ENCODE assay signal across 23 cellular contexts in the genomic region with DNA sequence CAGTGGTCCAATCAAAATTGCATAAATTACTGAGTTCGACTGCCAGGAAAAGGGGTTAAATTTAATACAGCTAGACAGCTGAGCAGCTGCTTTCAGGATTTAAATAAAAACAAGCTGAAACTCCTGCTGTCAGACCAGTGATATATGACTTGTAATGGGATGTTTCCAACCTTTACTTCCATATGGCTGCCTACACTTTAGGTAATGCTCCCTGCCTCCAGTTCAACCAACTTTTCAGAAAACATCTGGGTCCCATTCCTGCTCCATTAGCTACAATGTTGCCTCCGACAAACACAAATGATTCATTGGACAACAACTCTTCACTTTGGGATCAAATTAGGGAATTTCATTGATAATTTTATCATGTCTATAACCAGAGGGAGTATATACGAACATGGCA.
DNase-seq lines count a peak whose midpoint lies in the region; ATAC-seq and TF ChIP-seq lines count a peak whose summit lies in the region.
"Had no signal": no experiment of that assay in that cellular context is flagged by ENCODE, and none has a peak within 500 bp of the region (broad histone marks: within the 10 kb centered on the region; RNA-seq: fewer than 3 reads in every experiment).

No MANE protein-coding gene starts in this region.

- H2AFZ ChIP-seq in mesenchymal stem cell (ENCODE audit: low read depth, low read length), result no peak overlapping the region

- H3K9me3 ChIP-seq in mesenchymal stem cell (ENCODE audit: control insufficient read depth, low read length) (no peaks in the 10 kb centered on the region), prostate gland (no peaks in the 10 kb centered on the region), HAP-1 (no peaks in the 10 kb centered on the region)
- H3K9me3 ChIP-seq: A549, MG63, Peyer's patch, SJSA1 had no signal

- no peak for TF ChIP-seq CTCF in fibroblast of mammary gland (conservative IDR thresholded peaks at IDR 0.05; ENCODE audit: control insufficient read depth, insufficient read depth, low read depth, low read length)
- TF ChIP-seq CTCF in prostate gland (IDR thresholded peaks at IDR 0.05), result no peak

- TF ChIP-seq POLR2A in prostate gland (IDR thresholded peaks at IDR 0.05), result no peak

- H3K23ac ChIP-seq in mesenchymal stem cell (ENCODE audit: low read length in 2 of 2), result no peak overlapping the region

- H3K4ac ChIP-seq in mesenchymal stem cell (ENCODE audit: low read depth in 1 of 2, low read length in 2 of 2), result no peak overlapping the region

- no peak overlapping the region for H3K27ac ChIP-seq in mesenchymal stem cell (ENCODE audit: low read length, poor library complexity, severe bottlenecking)
- no peak overlapping the region for H3K27ac ChIP-seq in prostate gland
- H3K27ac ChIP-seq: A549, HL-60, Peyer's patch, SJSA1 had no signal

- peaks cover 13 to 16% of the 10 kb centered on the region in 2 donors for H3K9me3 Mint-ChIP-seq in stimulated activated naive B cell treated with anti-CD40 and anti-IgM and Interleukin-4, amounts not matched to agents 10 μg/mL and 1 μg/mL and 100 μg/mL, for 72 hours

- H2BK12ac ChIP-seq in mesenchymal stem cell (ENCODE audit: low read length in 2 of 2), result no peak overlapping the region

- no peaks in the 10 kb centered on the region for H3K27me3 ChIP-seq in mesenchymal stem cell (ENCODE audit: control insufficient read depth in 1 of 2, insufficient read depth in 1 of 2, low read length in 2 of 2)
- no peaks in the 10 kb centered on the region for H3K27me3 ChIP-seq in prostate gland (replicated peaks; ENCODE audit: insufficient read depth)
- no peaks in the 10 kb centered on the region for H3K27me3 ChIP-seq in HAP-1 (ENCODE audit: low read depth)
- H3K27me3 ChIP-seq: MG63, Peyer's patch, SJSA1 had no signal

- no peak overlapping the region for H3K9ac ChIP-seq in mesenchymal stem cell (ENCODE audit: low read length)

- H3K36me3 ChIP-seq in mesenchymal stem cell (ENCODE audit: control insufficient read depth in 1 of 2, insufficient read depth in 2 of 2, low read depth in 1 of 2, low read length in 2 of 2), result no peaks in the 10 kb centered on the region
- no peaks in the 10 kb centered on the region for H3K36me3 ChIP-seq in prostate gland
- H3K36me3 ChIP-seq in HAP-1 (replicated peaks), result no peaks in the 10 kb centered on the region
- H3K36me3 ChIP-seq: MG63, Peyer's patch, SJSA1 had no signal

- no peak overlapping the region for H3K14ac ChIP-seq in mesenchymal stem cell (ENCODE audit: low read length in 2 of 2)

- H4K91ac ChIP-seq in mesenchymal stem cell (ENCODE audit: low read length), result no peak overlapping the region

- no peak overlapping the region for H3K18ac ChIP-seq in mesenchymal stem cell (ENCODE audit: low read depth in 1 of 2, low read length in 2 of 2)

- H3K36me3 Mint-ChIP-seq in stimulated activated naive B cell treated with anti-CD40 and anti-IgM and Interleukin-4, amounts not matched to agents 10 μg/mL and 1 μg/mL and 100 μg/mL, for 72 hours, result no peaks in the 10 kb centered on the region
- H3K36me3 Mint-ChIP-seq: CD14-positive monocyte had no signal

- in situ Hi-C loops in HAP-1 (cut with MboI; ENCODE audit: low sequenced_read_pairs), result no loop called here

- no peak overlapping the region for H2AK5ac ChIP-seq in mesenchymal stem cell (ENCODE audit: low read length, severe bottlenecking)

- H2BK120ac ChIP-seq in mesenchymal stem cell (ENCODE audit: low read depth, low read length), result no peak overlapping the region

- ATAC-seq in stimulated activated naive B cell treated with anti-CD40 and anti-IgM and Interleukin-4, amounts not matched to agents 10 μg/mL and 1 μg/mL and 100 μg/mL, for 72 hours (replicated peaks), result no peak
- ATAC-seq: A549, HepG2, K562, T-helper 17 cell had no signal

- H4K8ac ChIP-seq in mesenchymal stem cell (ENCODE audit: low read length), result no peak overlapping the region

- no peaks in the 10 kb centered on the region for H3K79me1 ChIP-seq in mesenchymal stem cell (replicated peaks; ENCODE audit: low read length, poor library complexity, severe bottlenecking)

- H2BK15ac ChIP-seq in mesenchymal stem cell (ENCODE audit: low read depth, poor library complexity, severe bottlenecking), result no peak overlapping the region

- DNase-seq in DMS 273 treated with DMSO at 0.1 percent for 48 hours (lab: John Stamatoyannopoulos, UW) (peak; percentile 97), NCI-H2081 (lab: John Stamatoyannopoulos, UW) (peak; percentile 28 to 84), NCI-H524 treated with DMSO at 0.1 percent for 48 hours (lab: John Stamatoyannopoulos, UW) (peak; percentile 91), fibroblast of mammary gland (ENCODE audit: low read depth) (peak; percentile 6), mesenchymal stem cell (no peak), prostate gland (ENCODE audit: low spot score) (no peak), HAP-1 (ENCODE audit: low spot score in 2 of 2) (no peak)
- DNase-seq in stimulated activated naive B cell treated with anti-CD40 and anti-IgM and Interleukin-4, amounts not matched to agents 10 μg/mL and 1 μg/mL and 100 μg/mL, for 72 hours, result no peak
- DNase-seq: DND-41, MG63, NCI-H187 treated with DMSO at 0.1 percent for 48 hours, NCI-H345, NCI-H774, Peyer's patch, SW 1271, T-helper 17 cell had no signal

- H3K4me1 Mint-ChIP-seq in stimulated activated naive B cell treated with anti-CD40 and anti-IgM and Interleukin-4, amounts not matched to agents 10 μg/mL and 1 μg/mL and 100 μg/mL, for 72 hours, result no peaks in the 10 kb centered on the region
- H3K4me1 Mint-ChIP-seq: B cell, CD14-positive monocyte, T-helper 17 cell had no signal

- H3K4me1 ChIP-seq in mesenchymal stem cell (ENCODE audit: control insufficient read depth, insufficient read depth, low read depth, low read length), result no peaks in the 10 kb centered on the region
- H3K4me1 ChIP-seq in prostate gland (replicated peaks), result no peaks in the 10 kb centered on the region
- no peaks in the 10 kb centered on the region for H3K4me1 ChIP-seq in HAP-1
- H3K4me1 ChIP-seq: A549, Peyer's patch, SJSA1 had no signal

- 38% methylated on average over 2 of the region's 3 CpGs for WGBS in mesenchymal stem cell
- WGBS in prostate gland, result 62% methylated on average over 3 of the region's 3 CpGs

- H3K27ac Mint-ChIP-seq in stimulated activated naive B cell treated with anti-CD40 and anti-IgM and Interleukin-4, amounts not matched to agents 10 μg/mL and 1 μg/mL and 100 μg/mL, for 72 hours, result no peak overlapping the region
- H3K27ac Mint-ChIP-seq: B cell, CD14-positive monocyte, T-helper 17 cell had no signal

- no peak overlapping the region for H2BK5ac ChIP-seq in mesenchymal stem cell (ENCODE audit: low read depth, low read length, poor library complexity, severe bottlenecking)

- intact Hi-C loops in prostate gland (cut with DNase I), result no loop called here

- no peaks in the 10 kb centered on the region for H3K27me3 Mint-ChIP-seq in stimulated activated naive B cell treated with anti-CD40 and anti-IgM and Interleukin-4, amounts not matched to agents 10 μg/mL and 1 μg/mL and 100 μg/mL, for 72 hours
- H3K27me3 Mint-ChIP-seq: B cell, T-helper 17 cell had no signal

- H3K4me3 Mint-ChIP-seq in stimulated activated naive B cell treated with anti-CD40 and anti-IgM and Interleukin-4, amounts not matched to agents 10 μg/mL and 1 μg/mL and 100 μg/mL, for 72 hours, result no peak overlapping the region
- H3K4me3 Mint-ChIP-seq: B cell, CD14-positive monocyte, T-helper 17 cell had no signal

- no peak overlapping the region for H3K4me2 ChIP-seq in mesenchymal stem cell (ENCODE audit: low read length, poor library complexity, severe bottlenecking)
- H3K4me2 ChIP-seq: A549 had no signal

- H3K4me3 ChIP-seq in fibroblast of mammary gland (ENCODE audit: control insufficient read depth, low read depth, low read length) (no peak overlapping the region), mesenchymal stem cell (ENCODE audit: insufficient read depth in 1 of 2, low read depth in 1 of 2, low read length in 2 of 2) (no peak overlapping the region), prostate gland (no peak overlapping the region), HAP-1 (no peak overlapping the region)
- H3K4me3 ChIP-seq: A549, K562, MG63, Peyer's patch, SJSA1 had no signal

Comparison
In these comparisons a context has a peak if more than half of its experiments do, and no peak if none do; other contexts are left out.
1. DNase-seq: peak in DMS 273 treated with DMSO at 0.1 percent for 48 hours (single experiment), NCI-H2081 (2 of 2), NCI-H524 treated with DMSO at 0.1 percent for 48 hours (single experiment) and fibroblast of mammary gland (single experiment); none in stimulated activated naive B cell treated with anti-CD40 and anti-IgM and Interleukin-4, amounts not matched to agents 10 μg/mL and 1 μg/mL and 100 μg/mL, for 72 hours (single experiment), mesenchymal stem cell (single experiment), prostate gland (single experiment) and HAP-1 (0 of 2).